8 cellular contexts compared by ENCODE assay signal in the genomic region with DNA sequence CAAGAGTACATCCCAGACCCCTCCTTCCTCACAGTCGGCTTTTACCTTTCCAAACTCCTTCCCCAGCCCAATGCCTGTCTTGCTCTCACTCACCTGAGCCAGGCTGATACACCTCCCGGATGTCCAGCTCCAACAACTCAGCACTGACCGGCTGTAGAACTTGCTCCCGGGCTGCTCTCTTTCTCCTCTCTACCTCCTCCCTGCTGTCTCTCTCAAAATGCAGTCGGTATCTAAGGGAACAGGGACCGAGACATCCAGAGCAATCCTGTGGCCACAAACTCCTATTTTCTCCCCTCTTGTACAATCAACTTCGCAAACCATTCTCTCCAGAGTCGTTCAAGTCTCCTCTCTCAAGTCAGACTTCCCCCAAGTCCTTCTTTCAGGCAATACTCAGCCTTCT. TPM values are rescaled to one million over a fixed set of nuclear protein-coding genes. Genes with fewer than 3 reads are reported as not detected.
DNase-seq lines count a peak whose midpoint lies in the region; ATAC-seq and TF ChIP-seq lines count a peak whose summit lies in the region.

No MANE protein-coding gene starts in this region.

- peaks cover 19% of the 10 kb centered on the region for H3K4me1 Mint-ChIP-seq in CD14-positive monocyte

- intact Hi-C loops in CD14-positive monocyte (cut with micrococcal nuclease) (no loop called here), PC-3 (cut with micrococcal nuclease) (no loop called here)

- POLR2A ChIA-PET in PC-3 (lab: Charles Lee; ENCODE audit: unreplicated experiment): interaction anchor here (1.5 kb wide), 1 partner anchor 10 kb away, joined by 6 read pairs; no protein-coding TSS in a partner anchor

- CTCF ChIA-PET in PC-3 (lab: Charles Lee): interaction anchor here (1.0 kb wide), 1 partner anchor 10 kb away, joined by 3 read pairs; no protein-coding TSS in a partner anchor

- H3K36me3 ChIP-seq in PC-3 (ENCODE audit: low read depth, low read length) (peaks cover 3% of the 10 kb centered on the region; the same call in 1 of the 2 replicates), endocrine pancreas (ENCODE audit: control insufficient read depth, insufficient read depth, low read length) (no peaks in the 10 kb centered on the region), neuron (ENCODE audit: insufficient read depth, low read length) (peaks cover 42% of the 10 kb centered on the region)

- H3K27ac Mint-ChIP-seq in CD14-positive monocyte: peak overlapping the region in 6 of 7 donors; percentile 81 to 100 (median 99)

- BruUV-seq in PC-3 (replicated peaks; lab: Mats Ljungman, UMichigan): no TSS peak

- H3K4me2 ChIP-seq in PC-3 (ENCODE audit: low read length): peak overlapping the region; percentile 90

- no peak for TF ChIP-seq CTCF in CD14-positive monocyte (IDR thresholded peaks at IDR 0.05)
- TF ChIP-seq CTCF in PC-3 (conservative IDR thresholded peaks at IDR 0.05; ENCODE audit: low read depth, low read length): no peak

- peaks cover 0 to 6% (median 4%) of the 10 kb centered on the region in 3 donors for H3K27me3 Mint-ChIP-seq in CD14-positive monocyte (ENCODE audit: low read depth in 3 of 3)

- H3K9ac ChIP-seq in PC-3 (ENCODE audit: low read length) (peak overlapping the region; percentile 86), endocrine pancreas (ENCODE audit: control insufficient read depth, insufficient read depth, low read length) (peak overlapping the region; percentile 92)

- H3K4me3 Mint-ChIP-seq in CD14-positive monocyte: peak overlapping the region; percentile 95

- no peak for ATAC-seq in PC-3
- ATAC-seq in HG02588 (IDR thresholded peaks at IDR 0.05; ENCODE audit: unreplicated experiment): no peak
- ATAC-seq in GM21367 (IDR thresholded peaks at IDR 0.05; ENCODE audit: unreplicated experiment): no peak

- H3K27me3 ChIP-seq in PC-3 (ENCODE audit: low read length) (no peaks in the 10 kb centered on the region), endocrine pancreas (ENCODE audit: control insufficient read depth, insufficient read depth, low read length) (no peaks in the 10 kb centered on the region), neuron (ENCODE audit: insufficient read depth, low read length) (no peaks in the 10 kb centered on the region)

- peaks cover 46 to 54% of the 10 kb centered on the region in 2 donors for H3K36me3 Mint-ChIP-seq in CD14-positive monocyte

- no peak overlapping the region for H3K27ac ChIP-seq in PC-3 (ENCODE audit: low read length)

- H2AFZ ChIP-seq in PC-3 (ENCODE audit: low read length) (peak overlapping the region; percentile 99), neuron (ENCODE audit: low read depth, low read length) (peak overlapping the region; percentile 91)

- H3K9me3 Mint-ChIP-seq in CD14-positive monocyte: peaks cover 0 to 1% (median 0%) of the 10 kb centered on the region in 7 donors

- DNase-seq in CD14-positive monocyte (ENCODE audit: low spot score): no peak
- no peak for DNase-seq in PC-3
- no peak for DNase-seq in NCI-H1417 (lab: John Stamatoyannopoulos, UW)
- DNase-seq in NOMO-1 (lab: John Stamatoyannopoulos, UW; ENCODE audit: unreplicated experiment in 2 of 2): no peak

- H4K20me1 ChIP-seq in PC-3 (ENCODE audit: low read length): no peaks in the 10 kb centered on the region

- no peaks in the 10 kb centered on the region for H3K9me3 ChIP-seq in PC-3 (ENCODE audit: low read length)
- no peaks in the 10 kb centered on the region for H3K9me3 ChIP-seq in endocrine pancreas (ENCODE audit: control insufficient read depth, low read length)
- H3K9me3 ChIP-seq in neuron (ENCODE audit: low read length): no peaks in the 10 kb centered on the region

- H3K4me1 ChIP-seq in PC-3 (ENCODE audit: insufficient read depth, low read length): peaks cover 20% of the 10 kb centered on the region
- no peaks in the 10 kb centered on the region for H3K4me1 ChIP-seq in endocrine pancreas (ENCODE audit: control insufficient read depth, insufficient read depth, low read length)
- peaks cover 19% of the 10 kb centered on the region for H3K4me1 ChIP-seq in neuron (ENCODE audit: insufficient read depth, low read length)

- no peaks in the 10 kb centered on the region for H3F3A ChIP-seq in PC-3 (ENCODE audit: low read length, unreplicated experiment)

- no peaks in the 10 kb centered on the region for H3K9me2 ChIP-seq in PC-3 (replicated peaks; ENCODE audit: low read length)

- H3K4me3 ChIP-seq in PC-3 (ENCODE audit: low read length) (peak overlapping the region; percentile 77), endocrine pancreas (ENCODE audit: control insufficient read depth, insufficient read depth, low read length) (peak overlapping the region; percentile 60), neuron (ENCODE audit: low read length) (peak overlapping the region; percentile 88)

- peaks cover 41% of the 10 kb centered on the region for H3K79me2 ChIP-seq in PC-3 (ENCODE audit: low read length)

RNA-seq across cellular contexts. Expression of a gene that starts 1.3 kb away (rescaled TPM):
- polyA plus RNA-seq in CD14-positive monocyte: 10 to 100 TPM; 10.3 to 12.9 TPM
- 34.7 and 46.7 TPM in 2 replicates for total RNA-seq in PC-3 (2014; rRNA removed)

RNA-seq across cellular contexts. Expression of a gene that starts 2.1 kb away (rescaled TPM):
- polyA plus RNA-seq in CD14-positive monocyte: 1 to 10 TPM; 2.8 to 3.6 TPM
- 4.8 and 6.1 TPM in 2 replicates for total RNA-seq in PC-3 (2014; rRNA removed)

RNA-seq across cellular contexts. Expression of a gene that starts 16.3 kb away (rescaled TPM):
- polyA plus RNA-seq in CD14-positive monocyte: 10 to 100 TPM in 1 of 2 donors, 1 to 10 TPM in 1; 7.5 to 14.6 TPM
- 67.3 and 77.3 TPM in 2 replicates for total RNA-seq in PC-3 (2014; rRNA removed)
